15 cellular contexts compared by ENCODE assay signal in the genomic region with DNA sequence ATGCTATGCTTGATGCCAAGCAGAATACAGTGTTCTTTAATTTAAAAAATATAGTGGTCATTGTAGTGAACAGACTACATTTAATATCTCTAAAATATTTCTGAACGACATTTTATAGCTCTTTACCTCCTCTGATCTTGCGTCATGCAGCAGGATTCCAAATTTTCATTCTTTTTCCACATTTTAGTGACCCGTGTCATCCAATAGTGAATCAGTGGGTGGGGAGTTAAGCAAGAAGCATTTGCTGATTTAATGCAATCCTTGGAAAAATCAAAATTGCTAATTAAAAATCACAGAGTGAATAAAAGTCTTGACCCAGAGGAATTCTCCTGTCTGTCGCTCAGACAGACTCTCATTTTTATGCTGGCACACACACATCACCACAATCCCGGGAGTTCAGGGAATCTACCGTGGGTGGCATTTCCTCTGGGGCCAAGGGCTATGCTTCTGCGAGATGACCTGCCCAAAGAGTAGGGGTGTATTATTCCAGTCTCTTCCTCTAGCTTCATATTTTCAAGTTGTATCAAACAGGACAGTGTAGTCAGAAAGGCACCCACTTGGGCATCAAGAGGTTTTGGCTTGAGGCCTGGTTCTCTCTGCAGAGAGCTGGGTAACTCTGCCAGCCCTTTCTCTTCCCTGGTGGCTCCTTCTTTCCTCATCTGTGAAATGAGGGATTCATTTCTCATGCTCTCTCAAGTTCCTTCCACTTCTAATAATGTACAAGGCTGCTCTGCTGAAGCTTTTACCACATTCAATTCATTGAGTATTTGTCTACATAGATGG. TPM values are rescaled to one million over a fixed set of nuclear protein-coding genes. Genes with fewer than 3 reads are reported as not detected.
A peak's percentile ranks its signal among the peaks of the same experiment; 100 is the strongest.
DNase-seq lines count a peak whose midpoint lies in the region; ATAC-seq and TF ChIP-seq lines count a peak whose summit lies in the region.
"Had no signal": no experiment of that assay in that cellular context is flagged by ENCODE, and none has a peak within 500 bp of the region (broad histone marks: within the 10 kb centered on the region; RNA-seq: fewer than 3 reads in every experiment).

No MANE protein-coding gene starts in this region.

- peak; percentile 75 for ATAC-seq in Right ventricle myocardium superior (ENCODE audit: poor library complexity)
- ATAC-seq: HepG2 had no signal

- H3K4me3 ChIP-seq in MG63: no peak overlapping the region
- H3K4me3 ChIP-seq in fibroblast of mammary gland (ENCODE audit: control insufficient read depth, low read depth, low read length): no peak overlapping the region
- H3K4me3 ChIP-seq in MM.1S (ENCODE audit: low read length): no peak overlapping the region
- H3K4me3 ChIP-seq: Peyer's patch had no signal

- no peaks in the 10 kb centered on the region for H3K79me2 ChIP-seq in MM.1S (ENCODE audit: low read length)

- no peaks in the 10 kb centered on the region for H3K4me1 ChIP-seq in MM.1S (ENCODE audit: low read length)
- H3K4me1 ChIP-seq: Peyer's patch had no signal

- TF ChIP-seq CTCF in fibroblast of mammary gland (conservative IDR thresholded peaks at IDR 0.05; ENCODE audit: control insufficient read depth, insufficient read depth, low read depth, low read length): no peak
- TF ChIP-seq CTCF in MM.1S (IDR thresholded peaks at IDR 0.05; ENCODE audit: low read length): no peak

- H3K27me3 ChIP-seq in MG63 (0 out of 2 replicates have a peak, but pooled peaks cover 2% of the 10 kb centered on the region), MM.1S (replicated peaks; ENCODE audit: insufficient read depth, low read length) (no peaks in the 10 kb centered on the region)
- H3K27me3 ChIP-seq: Peyer's patch had no signal

- H2AFZ ChIP-seq in MM.1S (ENCODE audit: low read length): no peak overlapping the region

- H3K36me3 ChIP-seq in MG63: no peaks in the 10 kb centered on the region
- H3K36me3 ChIP-seq in MM.1S (replicated peaks; ENCODE audit: insufficient read depth, low read length): no peaks in the 10 kb centered on the region
- H3K36me3 ChIP-seq: Peyer's patch had no signal

- H4K20me1 ChIP-seq in MM.1S (ENCODE audit: insufficient read depth, low read length): no peaks in the 10 kb centered on the region

- DNase-seq in Right ventricle myocardium superior (no peak), cardiac septum (ENCODE audit: low spot score) (no peak), MG63 (peak; percentile 16), fibroblast of mammary gland (ENCODE audit: low read depth) (peak; percentile 49), NCI-H526 treated with DMSO at 0.1 percent for 48 hours (lab: John Stamatoyannopoulos, UW) (no peak), MM.1S (no peak), COR-L47 (lab: John Stamatoyannopoulos, UW) (no peak)
- DNase-seq: ACHN; CD8-positive, alpha-beta memory T cell; H7; NCI-H146; NCI-H2107; Peyer's patch; SIG-M5 had no signal

- no peak overlapping the region for H3K27ac ChIP-seq in MM.1S (ENCODE audit: low read length)
- H3K27ac ChIP-seq: Peyer's patch had no signal

- no peak overlapping the region for H3K4me2 ChIP-seq in MM.1S (ENCODE audit: low read depth, low read length)

- intact Hi-C loops in Right ventricle myocardium superior (cut with DNase I): no loop called here
- intact Hi-C loops in cardiac septum (cut with DNase I): no loop called here

- no peaks in the 10 kb centered on the region for H3K9me3 ChIP-seq in MG63
- no peaks in the 10 kb centered on the region for H3K9me3 ChIP-seq in MM.1S (replicated peaks; ENCODE audit: insufficient read depth, low read length)
- H3K9me3 ChIP-seq: Peyer's patch had no signal

- no peak overlapping the region for H3K9ac ChIP-seq in MM.1S (ENCODE audit: low read length)

- no peaks in the 10 kb centered on the region for H3K9me2 ChIP-seq in MM.1S (replicated peaks; ENCODE audit: insufficient read depth, low read length)

- H3F3A ChIP-seq in MM.1S (ENCODE audit: insufficient read depth, low read length): no peaks in the 10 kb centered on the region

RNA-seq across cellular contexts. Expression of a gene that starts 24.8 kb away (rescaled TPM):
- total RNA-seq in Right ventricle myocardium superior (not detected), cardiac septum (not detected)
- total RNA-seq in MG63 (2014; rRNA removed; shearing (Covaris generic); ENCODE audit: low replicate concordance): not detected in 2 replicates
- total RNA-seq: CD8-positive, alpha-beta memory T cell; H7; HepG2; Peyer's patch had no signal

Comparison
In these comparisons a context has a peak if more than half of its experiments do, and no peak if none do; other contexts are left out.
1. DNase-seq: peak in MG63 (single experiment) and fibroblast of mammary gland (single experiment); none in Right ventricle myocardium superior (single experiment), cardiac septum (single experiment), NCI-H526 treated with DMSO at 0.1 percent for 48 hours (single experiment), MM.1S (single experiment) and COR-L47 (single experiment).